In genomic region chr17:79893457-79893856, GRCh38 we compare ENCODE assay signal across 2 cellular contexts.
TF ChIP-seq lines count a peak whose summit lies in the region.
"Not testable (repeated sequence)": the region's sequence is repeated elsewhere in the genome, so short reads cannot be mapped to it uniquely, and the experiment has no call there.

No MANE protein-coding gene starts in this region.

TF ChIP-seq in HEK293, 187 proteins besides CTCF, POLR2A, EP300 and RAD21:
- peak; percentile 99 for TF ChIP-seq ZNF513 (tag by site-specific recombination; IDR thresholded peaks at IDR 0.05)
TF ChIP-seq in HEK293: peak in this region for 1; not testable (repeated sequence) for 186.

TF ChIP-seq in HepG2, 621 proteins besides CTCF, POLR2A, EP300 and RAD21:
- peak; percentile 84 for TF ChIP-seq CREB1 (IDR thresholded peaks at IDR 0.05)
- TF ChIP-seq CREB1 (CRISPR knock-in tag; IDR thresholded peaks at IDR 0.05): not testable (repeated sequence)
